14 cellular contexts compared by ENCODE assay signal in genomic region chr1:61202854-61203603, GRCh38.
DNase-seq lines count a peak whose midpoint lies in the region; ATAC-seq and TF ChIP-seq lines count a peak whose summit lies in the region.
"Had no signal": no experiment of that assay in that cellular context is flagged by ENCODE, and none has a peak within 500 bp of the region (broad histone marks: within the 10 kb centered on the region; RNA-seq: fewer than 3 reads in every experiment).

No MANE protein-coding gene starts in this region.

- intact Hi-C loops in ascending aorta (cut with DNase I) = no loop called here

- H3K4me3 ChIP-seq in AG09309 (ENCODE audit: control insufficient read depth, low read depth, low read length) (peak overlapping the region; percentile 31), ascending aorta (peak overlapping the region; percentile 24 to 42), fibroblast of villous mesenchyme (ENCODE audit: low read depth, low read length) (peak overlapping the region; percentile 26)
- H3K4me3 ChIP-seq: heart left ventricle had no signal

- no peaks in the 10 kb centered on the region for H3K27me3 ChIP-seq in ascending aorta
- H3K27me3 ChIP-seq: heart left ventricle had no signal

- H3K4me1 ChIP-seq in ascending aorta = peaks cover 4 to 31% of the 10 kb centered on the region in 2 donors

- H3K9me3 ChIP-seq in ascending aorta = no peaks in the 10 kb centered on the region
- H3K9me3 ChIP-seq: heart left ventricle had no signal

- DNase-seq in AG09309 (ENCODE audit: low read depth) = no peak
- DNase-seq in ascending aorta (ENCODE audit: low spot score in 2 of 2) = no peak
- peak; percentile 85 for DNase-seq in fibroblast of villous mesenchyme (ENCODE audit: low read depth)
- peak; percentile 30 for DNase-seq in renal cortical epithelial cell (ENCODE audit: low read depth)
- DNase-seq in stimulated activated CD4-positive, alpha-beta T cell treated with anti-CD3 and anti-CD28 coated beads, Interleukin-12 subunit alpha, Interleukin-12 subunit beta, amount 100 ng/mL, for 4 hours = no peak
- DNase-seq in NCI-H446 (lab: John Stamatoyannopoulos, UW) = no peak
- no peak for DNase-seq in CD1c-positive myeloid dendritic cell (ENCODE audit: extremely low spot score)
- DNase-seq: activated CD4-positive, CD25-positive, alpha-beta regulatory T cell treated with anti-CD3 and anti-CD28 coated beads, Interleukin-2, amount 50 U/mL, for 72 hours; GF-D8; heart left ventricle; NK-92 treated with Interleukin-12 subunit alpha and Interleukin-12 subunit beta, amount 100 ng/mL, for 24 hours; retina had no signal

- H3K27ac ChIP-seq in ascending aorta = peak overlapping the region; percentile 51 to 66

- no peaks in the 10 kb centered on the region for H3K36me3 ChIP-seq in ascending aorta
- H3K36me3 ChIP-seq: heart left ventricle had no signal

- no peak for ATAC-seq in GM21360 (IDR thresholded peaks at IDR 0.05; ENCODE audit: unreplicated experiment)
- ATAC-seq: heart left ventricle, SK-N-SH treated with all-trans-retinoic acid at 6 μM for 48 hours had no signal

- TF ChIP-seq CTCF in AG09309 (IDR thresholded peaks at IDR 0.05; ENCODE audit: control insufficient read depth, insufficient read depth, low read depth, low read length, missing control alignments) = no peak
- TF ChIP-seq CTCF in ascending aorta (IDR thresholded peaks at IDR 0.05) = no peak
- TF ChIP-seq CTCF in fibroblast of villous mesenchyme (IDR thresholded peaks at IDR 0.05; ENCODE audit: insufficient read depth, low read depth, low read length) = no peak

Comparison
In these comparisons a context has a peak if more than half of its experiments do, and no peak if none do; other contexts are left out.
1. DNase-seq: peak in fibroblast of villous mesenchyme (single experiment) and renal cortical epithelial cell (single experiment); none in AG09309 (single experiment), ascending aorta (0 of 2), stimulated activated CD4-positive, alpha-beta T cell treated with anti-CD3 and anti-CD28 coated beads, Interleukin-12 subunit alpha, Interleukin-12 subunit beta, amount 100 ng/mL, for 4 hours (single experiment), NCI-H446 (0 of 2) and CD1c-positive myeloid dendritic cell (single experiment).
2. Peak in every context shown above with its lines, with median percentiles within 50 percentile points of each other: H3K4me3 ChIP-seq.